ENCODE assay signal across 8 cellular contexts in genomic region chr1:154609398-154610380, GRCh38. TPM values are rescaled to one million over a fixed set of nuclear protein-coding genes. Genes with fewer than 3 reads are reported as not detected.
DNase-seq lines count a peak whose midpoint lies in the region; ATAC-seq, FAIRE-seq and TF ChIP-seq lines count a peak whose summit lies in the region.

No MANE protein-coding gene starts in this region.

- H3K4me3 ChIP-seq in bronchial epithelial cell (ENCODE audit: low read depth, low read length) (no peak overlapping the region), neuronal stem cell (ENCODE audit: low read length in 2 of 2) (no peak overlapping the region)

- H3K14ac ChIP-seq in neuronal stem cell (ENCODE audit: low read length): no peak overlapping the region

- H3K36me3 ChIP-seq in bronchial epithelial cell (ENCODE audit: control insufficient read depth, insufficient read depth, low read length): no peaks in the 10 kb centered on the region
- H3K36me3 ChIP-seq in neuronal stem cell (replicated peaks in 1 of 2; ENCODE audit: control insufficient read depth in 2 of 2, insufficient read depth in 2 of 2, low read length in 2 of 2): peaks cover 0 to 12% of the 10 kb centered on the region in 2 donors

- no peak for FAIRE-seq in bronchial epithelial cell (lab: Jason Lieb, UNC)

- CTCF ChIA-PET in T-cell (lab: Charles Lee): interaction anchor here in 1 of 2 donors (1.0 to 1.3 kb wide), 3 partner anchors 10 to 50 kb away, joined by 3 to 4 read pairs (median 3); no protein-coding TSS in a partner anchor

- H4K8ac ChIP-seq in neuronal stem cell (ENCODE audit: low read depth, low read length): no peak overlapping the region

- WGBS in neuronal stem cell (ENCODE audit: extremely low coverage in 2 of 2, insufficient read length in 2 of 2, insufficient replicate concordance in 1 of 2), 2 donors: no CpG with 5 or more reads among the region's 12 CpGs

- no peak overlapping the region for H2BK12ac ChIP-seq in neuronal stem cell (ENCODE audit: low read length)

- no peak overlapping the region for H2BK15ac ChIP-seq in neuronal stem cell (ENCODE audit: low read length)

- H3K4me3 Mint-ChIP-seq in T-cell: peak overlapping the region; percentile 93 to 96 (median 95)

- H3K9me3 Mint-ChIP-seq in T-cell: no peaks in the 10 kb centered on the region

- peaks cover 66 to 75% (median 67%) of the 10 kb centered on the region in 3 donors for H3K4me1 Mint-ChIP-seq in T-cell

- H2BK5ac ChIP-seq in neuronal stem cell (ENCODE audit: low read length): no peak overlapping the region

- no peak overlapping the region for H3K18ac ChIP-seq in neuronal stem cell (ENCODE audit: low read length)

- no peak overlapping the region for H4K91ac ChIP-seq in neuronal stem cell (ENCODE audit: low read depth, low read length, poor library complexity)

- no peaks in the 10 kb centered on the region for H3K27me3 ChIP-seq in bronchial epithelial cell (ENCODE audit: control insufficient read depth, insufficient read depth, low read length)
- no peaks in the 10 kb centered on the region for H3K27me3 ChIP-seq in neuronal stem cell (ENCODE audit: control insufficient read depth in 3 of 3, insufficient read depth in 3 of 3, low read depth in 1 of 3, low read length in 3 of 3)

- no peaks in the 10 kb centered on the region for H3K27me3 Mint-ChIP-seq in T-cell

- no peak overlapping the region for H3K4me2 ChIP-seq in neuronal stem cell (ENCODE audit: insufficient read depth, low read length, poor library complexity, severe bottlenecking)

- H3K4ac ChIP-seq in neuronal stem cell (ENCODE audit: low read length): no peak overlapping the region

- peak overlapping the region; percentile 18 for H3K27ac ChIP-seq in neuronal stem cell (replicated peaks; ENCODE audit: low read length)

- POLR2A ChIA-PET in T-cell (lab: Charles Lee): interaction anchor here in 1 of 2 donors (0.5 to 1.5 kb wide), 4 partner anchors 11 to 585 kb away, joined by 3 read pairs; partner anchors contain the start of gene PYGO2

- peak; percentile 39 to 56 (median 52) for ATAC-seq in T-cell (replicated peaks in 1 of 4)
- ATAC-seq in GM19455 (IDR thresholded peaks at IDR 0.05; ENCODE audit: unreplicated experiment): no peak

- peak; percentile 20 to 57 (median 37) for DNase-seq in NCI-H1417 (lab: John Stamatoyannopoulos, UW)
- no peak for DNase-seq in NCI-H1417 treated with DMSO at 0.1 percent for 48 hours (lab: John Stamatoyannopoulos, UW)
- peak; percentile 10 to 71 (median 52) for DNase-seq in T-cell
- DNase-seq in bronchial epithelial cell (ENCODE audit: low read depth): peak; percentile 52
- DNase-seq in neuronal stem cell (ENCODE audit: low spot score): no peak
- DNase-seq in hippocampal formation (lab: John Stamatoyannopoulos, UW): no peak
- DNase-seq in COLO829 (ENCODE audit: low spot score): no peak

- no peak overlapping the region for H3K23ac ChIP-seq in neuronal stem cell (ENCODE audit: low read depth, low read length, poor library complexity)

- peaks cover 8% of the 10 kb centered on the region for H3K36me3 Mint-ChIP-seq in T-cell

- no peak overlapping the region for H2AFZ ChIP-seq in neuronal stem cell (ENCODE audit: low read length)

- peak overlapping the region; percentile 97 to 98 for H3K27ac Mint-ChIP-seq in T-cell

- H2AK5ac ChIP-seq in neuronal stem cell (ENCODE audit: low read depth, low read length): no peak overlapping the region

- peaks cover 3% of the 10 kb centered on the region for H3K79me1 ChIP-seq in neuronal stem cell (ENCODE audit: low read depth, low read length)

- H3K4me1 ChIP-seq in neuronal stem cell (ENCODE audit: control insufficient read depth in 2 of 2, insufficient read depth in 1 of 2, low read depth in 1 of 2, low read length in 2 of 2): peaks cover 15 to 19% of the 10 kb centered on the region in 2 donors

- no peak overlapping the region for H2BK120ac ChIP-seq in neuronal stem cell (ENCODE audit: low read depth, low read length)

- no peak for TF ChIP-seq CTCF in bronchial epithelial cell (IDR thresholded peaks at IDR 0.05; ENCODE audit: insufficient read depth, low read length, severe bottlenecking)

- no peaks in the 10 kb centered on the region for H3K9me3 ChIP-seq in neuronal stem cell (replicated peaks in 1 of 2; ENCODE audit: control insufficient read depth in 2 of 2, insufficient read depth in 1 of 2, low read depth in 1 of 2, low read length in 2 of 2)

- no peak overlapping the region for H3K9ac ChIP-seq in neuronal stem cell (ENCODE audit: low read depth, low read length, poor library complexity)

RNA-seq across cellular contexts. Expression of gene ADAR, which starts 1.7 kb away (rescaled TPM):
- total RNA-seq in T-cell: 100 to 1,000 TPM; 212 to 255 (median 228) TPM
- total RNA-seq in bronchial epithelial cell: 44.5 and 68.5 TPM in 2 replicates
- polyA plus RNA-seq in neuronal stem cell (2013, experiment 1 of 2): 63.7 TPM
- 66.8 TPM for polyA plus RNA-seq in neuronal stem cell (2013, experiment 2 of 2)

RNA-seq across cellular contexts. Expression of gene CHRNB2, which starts 42.1 kb away (rescaled TPM):
- under 1 TPM in 1 of 5 donors, not detected in 4; 0.15 TPM for total RNA-seq in T-cell
- total RNA-seq in bronchial epithelial cell: not detected in 2 replicates
- polyA plus RNA-seq in neuronal stem cell (2013, experiment 1 of 2): 0.66 TPM
- 0.51 TPM for polyA plus RNA-seq in neuronal stem cell (2013, experiment 2 of 2)

RNA-seq across cellular contexts. Expression of gene UBE2Q1, which starts 51.2 kb away (rescaled TPM):
- 100 to 1,000 TPM in 2 of 5 donors, 10 to 100 TPM in 3; 64.0 to 111 (median 90.0) TPM for total RNA-seq in T-cell
- total RNA-seq in bronchial epithelial cell: 20.3 and 23.3 TPM in 2 replicates
- polyA plus RNA-seq in neuronal stem cell (2013, experiment 1 of 2): 50.6 TPM
- polyA plus RNA-seq in neuronal stem cell (2013, experiment 2 of 2): 49.4 TPM

Comparison
In these comparisons a context has a peak if more than half of its experiments do, and no peak if none do; other contexts are left out.
1. DNase-seq: peak in NCI-H1417 (3 of 3), T-cell (34 of 34) and bronchial epithelial cell (single experiment); none in NCI-H1417 treated with DMSO at 0.1 percent for 48 hours (single experiment), neuronal stem cell (single experiment), hippocampal formation (0 of 2) and COLO829 (single experiment).